ENCODE assay signal across 16 cellular contexts in genomic region chr12:104060791-104061190, GRCh38. TPM values are rescaled to one million over a fixed set of nuclear protein-coding genes. Genes with fewer than 3 reads are reported as not detected.
DNase-seq lines count a peak whose midpoint lies in the region; ATAC-seq, FAIRE-seq and TF ChIP-seq lines count a peak whose summit lies in the region.
"Had no signal": no experiment of that assay in that cellular context is flagged by ENCODE, and none has a peak within 500 bp of the region (broad histone marks: within the 10 kb centered on the region; RNA-seq: fewer than 3 reads in every experiment).

No MANE protein-coding gene starts in this region.

- no TSS peak for BruUV-seq in mammary epithelial cell (replicated peaks; lab: Mats Ljungman, UMichigan)

- no peak for FAIRE-seq in kidney (lab: Jason Lieb, UNC)

- H2AFZ ChIP-seq in mammary epithelial cell (ENCODE audit: low read depth, low read length), result no peak overlapping the region
- no peak overlapping the region for H2AFZ ChIP-seq in neural cell (ENCODE audit: low read depth, low read length)

- H3K79me2 ChIP-seq in mammary epithelial cell (ENCODE audit: insufficient read depth, low read length), result peaks cover 14% of the 10 kb centered on the region
- peaks cover 9% of the 10 kb centered on the region for H3K79me2 ChIP-seq in neural cell (replicated peaks; ENCODE audit: insufficient read depth, low read length)

- H4K20me1 ChIP-seq in mammary epithelial cell (ENCODE audit: insufficient read depth, low read length) (no peaks in the 10 kb centered on the region), neural cell (ENCODE audit: insufficient read depth) (no peaks in the 10 kb centered on the region)

- in situ Hi-C loops in mammary epithelial cell (cut with MboI; ENCODE audit: low sequenced_read_pairs in 2 of 2), result no loop called here

- ATAC-seq in psoas muscle, result no peak
- no peak for ATAC-seq in HG03095 (IDR thresholded peaks at IDR 0.05; ENCODE audit: unreplicated experiment)
- ATAC-seq: HCT116 had no signal

- H3K9me3 ChIP-seq in HEK293 (ENCODE audit: control insufficient read depth, insufficient read depth, low read depth, low read length), result no peaks in the 10 kb centered on the region
- H3K9me3 ChIP-seq in mammary epithelial cell (replicated peaks; ENCODE audit: insufficient read depth, low read length), result no peaks in the 10 kb centered on the region
- no peaks in the 10 kb centered on the region for H3K9me3 ChIP-seq in neural cell (ENCODE audit: low read length)
- H3K9me3 ChIP-seq in psoas muscle, result no peaks in the 10 kb centered on the region
- H3K9me3 ChIP-seq in kidney (ENCODE audit: control insufficient read depth in 1 of 2, low read length in 2 of 2), result no peaks in the 10 kb centered on the region
- H3K9me3 ChIP-seq: SK-N-SH had no signal

- H3K27ac ChIP-seq in HEK293 (ENCODE audit: extremely low read depth, low read depth, low read length) (no peak overlapping the region), mammary epithelial cell (ENCODE audit: insufficient read depth, low read depth, low read length) (no peak overlapping the region), neural cell (ENCODE audit: low read length) (peak overlapping the region; percentile 69), psoas muscle (no peak overlapping the region), kidney (ENCODE audit: low read depth in 2 of 2, low read length in 2 of 2) (no peak overlapping the region)
- H3K27ac ChIP-seq: HL-60 had no signal

- TF ChIP-seq RAD21 in Ishikawa (IDR thresholded peaks at IDR 0.05; ENCODE audit: low read depth), result no peak
- no peak for TF ChIP-seq RAD21 in neural cell (conservative IDR thresholded peaks at IDR 0.05)

- DNase-seq in mammary epithelial cell, result peak; percentile 57
- DNase-seq in psoas muscle, result no peak
- DNase-seq in kidney, result no peak
- DNase-seq: CD8-positive, alpha-beta memory T cell; Karpas-422; NCI-H1436; NCI-H2029 treated with DMSO at 0.1 percent for 48 hours; NCI-H345; NCI-H526 treated with DMSO at 0.1 percent for 48 hours; SK-N-SH had no signal

- POLR2A ChIA-PET in HEK293 (lab: Yijun Ruan, JAX), result interaction anchor here (0.7 kb wide), 1 partner anchor 94 kb away, joined by 3 read pairs; no protein-coding TSS in a partner anchor

- H3K4me2 ChIP-seq in mammary epithelial cell (ENCODE audit: insufficient read depth, low read depth, low read length), result no peak overlapping the region
- H3K4me2 ChIP-seq in neural cell (ENCODE audit: low read length), result no peak overlapping the region
- H3K4me2 ChIP-seq: SK-N-SH had no signal

- CTCF ChIA-PET in HEK293 (lab: Yijun Ruan, JAX), result no interaction called here
- CTCF ChIA-PET in mammary epithelial cell (lab: Charles Lee; ENCODE audit: low non-redundant PET), result no interaction called here

- H3K36me3 ChIP-seq in HEK293 (ENCODE audit: control insufficient read depth in 2 of 2, insufficient read depth in 1 of 2, low read length in 2 of 2) (no peaks in the 10 kb centered on the region), mammary epithelial cell (ENCODE audit: insufficient read depth, low read length) (no peaks in the 10 kb centered on the region), neural cell (ENCODE audit: insufficient read depth, low read length) (no peaks in the 10 kb centered on the region), psoas muscle (ENCODE audit: insufficient read depth in 1 of 2, low read depth in 1 of 2) (no peaks in the 10 kb centered on the region), kidney (ENCODE audit: control insufficient read depth in 1 of 2, insufficient read depth in 2 of 2, low read length in 2 of 2) (no peaks in the 10 kb centered on the region)

- intact Hi-C loops in mammary epithelial cell (cut with micrococcal nuclease) (no loop called here), psoas muscle (cut with DNase I) (loop anchor here (5.0 kb wide), 3 partner anchors 47 to 93 kb away; partner anchors contain the start of gene TDG (in 1 of the 2)), kidney (cut with DNase I) (no loop called here)

- H3K27me3 ChIP-seq in mammary epithelial cell (ENCODE audit: insufficient read depth, low read length), result no peaks in the 10 kb centered on the region
- no peaks in the 10 kb centered on the region for H3K27me3 ChIP-seq in neural cell (ENCODE audit: insufficient read depth, low read depth, low read length)
- H3K27me3 ChIP-seq in psoas muscle (ENCODE audit: insufficient read depth in 3 of 3, low read length in 2 of 3), result no peaks in the 10 kb centered on the region

- H3K4me1 ChIP-seq in HEK293 (ENCODE audit: control insufficient read depth, insufficient read depth, low read length), result peaks cover 3% of the 10 kb centered on the region; the same call in 1 of the 2 replicates
- H3K4me1 ChIP-seq in mammary epithelial cell (ENCODE audit: insufficient read depth, low read length), result peaks cover 32% of the 10 kb centered on the region
- H3K4me1 ChIP-seq in psoas muscle, result peaks cover 20% of the 10 kb centered on the region
- H3K4me1 ChIP-seq in kidney (ENCODE audit: control insufficient read depth in 1 of 2, insufficient read depth in 1 of 2, low read depth in 1 of 2, low read length in 2 of 2), result peaks cover 3 to 10% of the 10 kb centered on the region in 2 donors

- 61% methylated on average over 2 of the region's 2 CpGs for WGBS in mammary epithelial cell (ENCODE audit: low coverage, missing lambda C conversion rate)
- 55 to 66% (median 63%) methylated on average over 2 of the region's 2 CpGs for WGBS in psoas muscle, 3 donors

- no peaks in the 10 kb centered on the region for H3K9me2 ChIP-seq in neural cell (ENCODE audit: insufficient read depth, low read length)
- H3K9me2 ChIP-seq: SK-N-SH had no signal

- H3F3A ChIP-seq in neural cell (ENCODE audit: insufficient read depth, low read length, poor library complexity, severe bottlenecking), result no peaks in the 10 kb centered on the region

- H3K4me3 ChIP-seq in HEK293 (ENCODE audit: low read depth, low read length) (no peak overlapping the region), mammary epithelial cell (replicated peaks in 1 of 3; ENCODE audit: insufficient read depth in 1 of 3, low read depth in 2 of 3, low read length in 3 of 3) (no peak overlapping the region), neural cell (ENCODE audit: low read length) (peak overlapping the region; percentile 26), psoas muscle (no peak overlapping the region), kidney (ENCODE audit: low read length in 2 of 2) (no peak overlapping the region)

- TF ChIP-seq CTCF in HEK293 (tag by site-specific recombination; IDR thresholded peaks at IDR 0.05), result no peak
- TF ChIP-seq CTCF in mammary epithelial cell (conservative IDR thresholded peaks at IDR 0.05 in 1 of 2, IDR thresholded peaks at IDR 0.05 in 1 of 2; ENCODE audit: extremely low read depth in 1 of 2, insufficient read depth in 1 of 2, low read depth in 1 of 2, low read length in 2 of 2), result no peak
- TF ChIP-seq CTCF in neural cell (IDR thresholded peaks at IDR 0.05; ENCODE audit: poor library complexity, severe bottlenecking), result no peak
- TF ChIP-seq CTCF in psoas muscle (IDR thresholded peaks at IDR 0.05), result no peak
- TF ChIP-seq CTCF in kidney (IDR thresholded peaks at IDR 0.05; ENCODE audit: borderline replicate concordance, extremely low read depth, insufficient read depth), result no peak

- no peak for TF ChIP-seq EP300 in Ishikawa (IDR thresholded peaks at IDR 0.05; ENCODE audit: borderline replicate concordance)
- peak; percentile 94 for TF ChIP-seq EP300 in neural cell (conservative IDR thresholded peaks at IDR 0.05; ENCODE audit: poor library complexity, severe bottlenecking)

- dilution Hi-C loops in mammary epithelial cell (cut with HindIII; ENCODE audit: low sequenced_read_pairs), result no loop called here

- H3K9ac ChIP-seq in mammary epithelial cell (ENCODE audit: insufficient read depth, low read length), result no peak overlapping the region
- peak overlapping the region; percentile 22 for H3K9ac ChIP-seq in neural cell (ENCODE audit: low read length)
- H3K9ac ChIP-seq in kidney (ENCODE audit: low read length in 2 of 2), result no peak overlapping the region
- H3K9ac ChIP-seq: SK-N-SH had no signal

TF ChIP-seq in HEK293, 187 proteins besides CTCF, POLR2A, EP300 and RAD21 (continues in another document):
- no peak for TF ChIP-seq ZNF548 (tag by site-specific recombination; IDR thresholded peaks at IDR 0.05)
- no peak for TF ChIP-seq ZNF169 (tag by site-specific recombination; IDR thresholded peaks at IDR 0.05)
- TF ChIP-seq ZNF473 (tag by site-specific recombination; IDR thresholded peaks at IDR 0.05), result no peak
- no peak for TF ChIP-seq ZNF132 (tag by site-specific recombination; IDR thresholded peaks at IDR 0.05; ENCODE audit: borderline replicate concordance)

TF ChIP-seq in Ishikawa, 13 proteins besides CTCF, POLR2A, EP300 and RAD21:
- no peak for TF ChIP-seq CREB1 (IDR thresholded peaks at IDR 0.05; ENCODE audit: low read depth)
- peak; percentile 37; the same call in 1 of the 2 replicates for TF ChIP-seq USF1 (IDR thresholded peaks at IDR 0.05)
TF ChIP-seq in Ishikawa: peak in this region for 1.

RNA-seq across cellular contexts. Expression of gene HCFC2, which starts 3.5 kb away (rescaled TPM):
- 10 to 100 TPM; 11.2 to 17.0 TPM for total RNA-seq in mammary epithelial cell
- 4.6 TPM for polyA plus RNA-seq in mammary epithelial cell
- 7.2 TPM for polyA minus RNA-seq in mammary epithelial cell
- polyA plus RNA-seq in neural cell, result 50.0 and 62.4 TPM in 2 replicates
- polyA minus RNA-seq in neural cell, result 80.6 and 82.4 TPM in 2 replicates
- total RNA-seq in psoas muscle, result 10 to 100 TPM; 22.8 to 27.8 (median 24.5) TPM
- 10 to 100 TPM; 10.1 to 21.7 (median 10.3) TPM for polyA plus RNA-seq in psoas muscle
- total RNA-seq in kidney, result 18.1 TPM
- 6.0 TPM for polyA plus RNA-seq in kidney (ENCODE audit: insufficient read depth, low read depth, low replicate concordance)

RNA-seq across cellular contexts. Expression of gene GLT8D2, which starts 10.8 kb away (rescaled TPM):
- total RNA-seq in mammary epithelial cell (10 to 100 TPM; 20.0 to 20.1 TPM), psoas muscle (1 to 10 TPM in 3 of 4 donors, under 1 TPM in 1; 0.71 to 5.2 (median 1.9) TPM), kidney (7.7 TPM)
- polyA plus RNA-seq in mammary epithelial cell (20.4 TPM), neural cell (8.3 and 8.7 TPM in 2 replicates), psoas muscle (1 to 10 TPM; 1.1 to 1.7 (median 1.3) TPM), kidney (ENCODE audit: insufficient read depth, low read depth, low replicate concordance) (7.0 TPM)
- polyA minus RNA-seq in mammary epithelial cell (7.3 TPM), neural cell (3.9 and 4.6 TPM in 2 replicates)
- polyA plus RNA-seq: CD8-positive, alpha-beta memory T cell had no signal

Comparison
In these comparisons a context has a peak if more than half of its experiments do, and no peak if none do; other contexts are left out.
1. intact Hi-C loops: an anchor here in psoas muscle (5.0 kb wide); none called in mammary epithelial cell and kidney.